Comparison of ENCODE assay signal across 8 cellular contexts in the genomic region with DNA sequence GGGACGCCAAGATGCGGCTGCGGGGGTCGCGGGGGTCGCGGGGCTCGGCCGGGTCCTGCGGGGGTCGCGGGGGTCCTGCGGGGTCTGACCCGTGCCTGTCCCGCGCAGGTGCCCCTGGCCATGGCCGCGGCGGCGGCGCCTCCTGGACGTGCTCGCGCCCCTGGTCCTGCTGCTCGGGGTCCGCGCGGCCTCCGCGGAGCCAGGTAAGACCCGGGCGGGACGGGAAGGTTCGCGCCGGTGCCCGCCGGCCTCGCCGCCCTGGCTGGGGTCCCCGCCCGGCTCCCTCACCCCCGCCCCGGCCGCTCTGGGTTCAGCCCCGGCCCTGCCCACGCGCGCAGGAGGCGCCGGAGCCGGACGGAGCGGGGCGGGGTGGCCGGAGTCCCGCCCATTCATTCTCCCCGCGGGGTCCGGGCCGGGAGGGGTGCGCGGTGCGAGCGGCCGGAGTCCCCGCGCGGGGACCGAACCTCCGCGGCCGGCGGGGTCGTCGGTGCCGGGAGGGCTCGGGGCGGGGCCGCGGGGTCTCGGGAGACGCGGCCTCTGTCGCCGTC. TPM values are rescaled to one million over a fixed set of nuclear protein-coding genes. Genes with fewer than 3 reads are reported as not detected.
DNase-seq lines count a peak whose midpoint lies in the region; ATAC-seq and TF ChIP-seq lines count a peak whose summit lies in the region.

No MANE protein-coding gene starts in this region.

- no peaks in the 10 kb centered on the region for H3K27me3 ChIP-seq in vagina

- H3K4me3 ChIP-seq in coronary artery = peak overlapping the region; percentile 96
- peak overlapping the region; percentile 12 for H3K4me3 ChIP-seq in lower leg skin (ENCODE audit: low read depth, poor library complexity, severe bottlenecking)
- H3K4me3 ChIP-seq in vagina = peak overlapping the region; percentile 66

- no peaks in the 10 kb centered on the region for H3K9me3 ChIP-seq in vagina

- intact Hi-C loops in Right ventricle myocardium inferior (cut with DNase I) (loop anchor here (2.0 kb wide), 2 partner anchors 33 to 41 kb away; no protein-coding TSS in a partner anchor), cardiac septum (cut with DNase I) (no loop called here), lower leg skin (cut with DNase I; ENCODE audit: low total_unique reads) (no loop called here), vagina (cut with DNase I) (no loop called here)

- TF ChIP-seq POLR2A in lower leg skin (IDR thresholded peaks at IDR 0.05) (no peak), vagina (IDR thresholded peaks at IDR 0.05) (peak in 1 of 2 donors; percentile 23)

- DNase-seq in Right ventricle myocardium inferior (ENCODE audit: missing footprints) (peak; percentile 72), cardiac septum (ENCODE audit: low spot score) (no peak), coronary artery (ENCODE audit: low spot score) (no peak), lower leg skin (ENCODE audit: low spot score in 2 of 2) (no peak), vagina (ENCODE audit: extremely low spot score in 2 of 2) (no peak), T-helper 2 cell (no peak)

- ATAC-seq in Right ventricle myocardium inferior (peak; percentile 65), HG02642 (IDR thresholded peaks at IDR 0.05; ENCODE audit: poor library complexity, unreplicated experiment) (no peak), HG03097 (IDR thresholded peaks at IDR 0.05; ENCODE audit: low FRiP score, unreplicated experiment) (no peak)

- TF ChIP-seq CTCF in coronary artery (IDR thresholded peaks at IDR 0.05) (no peak), lower leg skin (IDR thresholded peaks at IDR 0.05) (no peak), vagina (IDR thresholded peaks at IDR 0.05) (no peak)

- H3K4me1 ChIP-seq in vagina = peaks cover 62% of the 10 kb centered on the region

- H3K27ac ChIP-seq in coronary artery (peak overlapping the region; percentile 88 to 98), vagina (peak overlapping the region; percentile 87)

- no peaks in the 10 kb centered on the region for H3K36me3 ChIP-seq in vagina

- 1 to 6% methylated on average over 10 to 20 of the region's 86 CpGs for WGBS in lower leg skin, 2 donors

RNA-seq across cellular contexts. Expression of a gene that starts 0.4 kb away (rescaled TPM):
- total RNA-seq in Right ventricle myocardium inferior (51.6 TPM), cardiac septum (77.0 TPM), lower leg skin (100 to 1,000 TPM in 1 of 4 donors, 10 to 100 TPM in 3; 63.3 to 126 (median 85.9) TPM), vagina (86.7 TPM)

Comparison
In these comparisons a context has a peak if more than half of its experiments do, and no peak if none do; other contexts are left out.
1. H3K4me3 ChIP-seq: peak in every context shown above with its lines; median percentile 96 in coronary artery; 66 in vagina; 12 in lower leg skin.